28 cellular contexts compared by ENCODE assay signal in genomic region chr12:46907791-46908190, GRCh38.
"Had no signal": no experiment of that assay in that cellular context is flagged by ENCODE, and none has a peak within 500 bp of the region (broad histone marks: within the 10 kb centered on the region; RNA-seq: fewer than 3 reads in every experiment).

No MANE protein-coding gene starts in this region.

- H3K36me3 Mint-ChIP-seq: brain had no signal

- ATAC-seq: activated CD8-positive, alpha-beta T cell treated with anti-CD3 and anti-CD28 coated beads for 36 hours; activated naive CD8-positive, alpha-beta T cell treated with anti-CD3 and anti-CD28 coated beads, Interleukin-2, amount 50 U/mL, for 24 hours had no signal

- H3K27ac ChIP-seq: PC-9 had no signal

- H3K4me1 Mint-ChIP-seq: activated CD4-positive, alpha-beta T cell treated with anti-CD3 and anti-CD28 coated beads, Interleukin-2, amount 10 ng/mL, durations not matched to agents 24 days and 14 days; activated naive CD8-positive, alpha-beta T cell treated with anti-CD3 and anti-CD28 coated beads, Interleukin-2, amount 50 U/mL, for 24 hours; brain had no signal

- H2AFZ ChIP-seq: PC-9 had no signal

- H3K27me3 Mint-ChIP-seq: brain had no signal

- H3K4me3 ChIP-seq: PC-9 had no signal

- H3K4me3 Mint-ChIP-seq: activated CD4-positive, alpha-beta T cell treated with anti-CD3 and anti-CD28 coated beads, Interleukin-2, amount 10 ng/mL, durations not matched to agents 24 days and 14 days; activated CD8-positive, alpha-beta T cell treated with anti-CD3 and anti-CD28 coated beads for 36 hours; activated naive CD4-positive, alpha-beta T cell treated with anti-CD3 and anti-CD28 coated beads for 36 hours; activated naive CD8-positive, alpha-beta T cell; activated naive CD8-positive, alpha-beta T cell treated with anti-CD3 and anti-CD28 coated beads, Interleukin-2, amount 50 U/mL, for 24 hours; activated T-cell treated with anti-CD3 and anti-CD28 coated beads, Interleukin-2, amount 50 U/mL, for 24 hours; brain; T-helper 1 cell treated with Interleukin-12 subunit alpha and Interleukin-12 subunit beta and Interleukin-4 antibody, amounts not matched to agents 30 μg/mL and 1 μg/mL, for 36 hours; T-helper 2 cell treated with Interferon-gamma antibody and Interleukin-4, amounts not matched to agents 5 μg/mL and 100 μg/mL, for 36 hours had no signal

- DNase-seq: activated CD4-positive, alpha-beta T cell treated with anti-CD3 and anti-CD28 coated beads, Interleukin-2, amount 10 ng/mL, durations not matched to agents 24 days and 14 days; activated CD4-positive, alpha-beta T cell treated with anti-CD3 and anti-CD28 coated beads, Interleukin-2, amount 50 U/mL, for 4 hours; activated CD8-positive, alpha-beta T cell treated with anti-CD3 and anti-CD28 coated beads for 36 hours; activated gamma-delta T cell; activated naive CD4-positive, alpha-beta T cell treated with anti-CD3 and anti-CD28 coated beads for 36 hours; activated naive CD8-positive, alpha-beta T cell treated with anti-CD3 and anti-CD28 coated beads, Interleukin-2, amount 50 U/mL, for 24 hours; activated T-cell treated with anti-CD3 and anti-CD28 coated beads, Interleukin-2, amount 50 U/mL, for 24 hours; anterior cingulate cortex; central memory CD4-positive, alpha-beta T cell; Karpas-422; KBM-7; NCI-H1105 treated with DMSO at 0.1 percent for 48 hours; NCI-H1436; NCI-H1694; NCI-H1930; NCI-H2081 treated with DMSO at 0.1 percent for 48 hours; NCI-H2171; NCI-H510A; NCI-H526; NCI-H748 treated with DMSO at 0.1 percent for 48 hours; NK-92 treated with Interleukin-12 subunit alpha and Interleukin-12 subunit beta, amount 100 ng/mL, for 24 hours; Right ventricle myocardium superior had no signal

- H3K27ac Mint-ChIP-seq: activated CD4-positive, alpha-beta T cell treated with anti-CD3 and anti-CD28 coated beads, Interleukin-2, amount 10 ng/mL, durations not matched to agents 24 days and 14 days; activated CD8-positive, alpha-beta T cell treated with anti-CD3 and anti-CD28 coated beads for 36 hours; activated naive CD4-positive, alpha-beta T cell treated with anti-CD3 and anti-CD28 coated beads for 36 hours; activated naive CD8-positive, alpha-beta T cell; activated naive CD8-positive, alpha-beta T cell treated with anti-CD3 and anti-CD28 coated beads, Interleukin-2, amount 50 U/mL, for 24 hours; activated T-cell treated with anti-CD3 and anti-CD28 coated beads, Interleukin-2, amount 50 U/mL, for 24 hours; activated T-helper 2 cell treated with anti-CD3 and anti-CD28 coated beads, Interferon-gamma antibody, Interleukin-2, Interleukin-4, amounts not matched to agents 10 μg/mL and 5 μg/mL and 100 μg/mL, durations not matched to agents 14 hours and 24 hours and 36 hours; brain; T-helper 1 cell treated with Interleukin-12 subunit alpha and Interleukin-12 subunit beta and Interleukin-4 antibody, amounts not matched to agents 30 μg/mL and 1 μg/mL, for 36 hours; T-helper 2 cell treated with Interferon-gamma antibody and Interleukin-4, amounts not matched to agents 5 μg/mL and 100 μg/mL, for 36 hours had no signal

- H3K4me2 ChIP-seq: PC-9 had no signal
